ENCODE assay signal across 1 cellular context in the genomic region with DNA sequence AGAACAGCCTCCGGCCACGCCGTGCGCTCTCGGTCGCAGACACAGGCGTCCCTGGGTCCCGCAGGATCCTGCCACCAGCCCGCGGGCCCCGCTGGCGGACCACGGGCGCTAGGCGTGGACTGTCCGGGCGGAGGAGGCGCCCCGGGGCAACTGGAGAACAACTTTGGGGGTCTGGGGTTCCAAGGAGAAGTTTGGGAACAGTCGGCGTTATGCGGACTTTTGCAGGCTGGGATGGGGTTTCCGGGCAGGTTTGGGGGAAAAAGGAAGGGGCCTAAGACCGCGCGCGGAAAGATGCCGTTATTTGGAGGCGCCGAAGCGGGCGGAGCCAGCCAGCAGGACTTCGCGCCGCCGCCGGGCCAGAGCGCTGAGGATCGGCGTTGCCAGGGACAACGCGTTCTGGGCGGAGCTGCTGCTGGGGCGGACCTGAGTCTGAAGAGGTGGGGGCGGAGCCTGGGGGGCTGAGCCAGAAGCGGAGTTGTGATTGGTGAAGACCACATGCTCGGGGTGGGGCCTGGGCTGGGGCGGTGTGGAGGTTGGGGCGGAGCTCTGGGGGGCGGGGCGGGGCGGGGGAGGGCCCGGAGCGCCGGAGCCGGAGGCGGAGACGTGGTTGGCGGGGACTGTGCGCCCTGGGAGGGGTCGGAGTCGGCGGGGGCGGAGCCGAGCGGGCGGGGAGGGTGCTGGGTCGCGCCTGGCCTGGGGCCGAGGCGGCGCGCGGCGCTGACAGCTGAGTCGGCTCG.
TF ChIP-seq lines count a peak whose summit lies in the region.

CYP46A1 (plus strand) TSS at position 680 of the 737 bp plus-strand sequence. CDS start 120 bp downstream, outside the sequence.

TF ChIP-seq in GM12878, 131 proteins besides CTCF, POLR2A, EP300 and RAD21 (continued from another document):
- TF ChIP-seq GATAD2B (conservative IDR thresholded peaks at IDR 0.05; ENCODE audit: low read depth): 0 out of 2 replicates have a peak, but pooled peaks have one; percentile 15
- peak; percentile 24; the same call in 1 of the 2 replicates for TF ChIP-seq SPI1 (IDR thresholded peaks at IDR 0.05; ENCODE audit: borderline replicate concordance, insufficient read depth, low read depth, low read length)
- peak; percentile 36; the same call in 1 of the 2 replicates for TF ChIP-seq POLR2AphosphoS5 (IDR thresholded peaks at IDR 0.05; ENCODE audit: low read length)
TF ChIP-seq in GM12878: peak in this region for 27.
